ENCODE assay signal across 16 cellular contexts in genomic region chrX:65241059-65241721, GRCh38.
DNase-seq lines count a peak whose midpoint lies in the region; ATAC-seq, FAIRE-seq and TF ChIP-seq lines count a peak whose summit lies in the region.
"Had no signal": no experiment of that assay in that cellular context is flagged by ENCODE, and none has a peak within 500 bp of the region (broad histone marks: within the 10 kb centered on the region; RNA-seq: fewer than 3 reads in every experiment).

No MANE protein-coding gene starts in this region.

- H2AFZ ChIP-seq in GM23248 (no peak overlapping the region), astrocyte (ENCODE audit: low read depth, low read length) (no peak overlapping the region)

- H3K9me2 ChIP-seq in GM23248 (ENCODE audit: insufficient read depth) = no peaks in the 10 kb centered on the region

- no peak for FAIRE-seq in astrocyte (lab: Jason Lieb, UNC)
- FAIRE-seq: H54 had no signal

- H3K4me3 ChIP-seq in GM23248 (no peak overlapping the region), astrocyte (ENCODE audit: insufficient read depth, low read depth, low read length) (no peak overlapping the region), liver (ENCODE audit: low read depth in 1 of 3, low read length in 3 of 3) (no peak overlapping the region)
- H3K4me3 ChIP-seq: Peyer's patch had no signal

- H3K9me3 Mint-ChIP-seq in astrocyte (ENCODE audit: unreplicated experiment) = peaks cover 5% of the 10 kb centered on the region

- H3K4me2 ChIP-seq in GM23248 (ENCODE audit: unreplicated experiment) = no peak overlapping the region
- H3K4me2 ChIP-seq in astrocyte (ENCODE audit: low read length) = no peak overlapping the region

- H3K27ac ChIP-seq in GM23248 (no peak overlapping the region), astrocyte (ENCODE audit: low read depth, low read length) (no peak overlapping the region), liver (ENCODE audit: low read depth in 1 of 2, low read length in 2 of 2) (no peak overlapping the region)
- H3K27ac ChIP-seq: Peyer's patch had no signal

- DNase-seq in GM23248 (peak; percentile 42), astrocyte (ENCODE audit: low read depth) (no peak), stromal cell of bone marrow (ENCODE audit: low read depth) (peak; percentile 8), sciatic nerve (ENCODE audit: low spot score) (no peak), NCI-H1694 treated with DMSO at 0.1 percent for 48 hours (lab: John Stamatoyannopoulos, UW) (no peak)
- DNase-seq in stimulated activated CD4-positive, alpha-beta T cell treated with anti-CD3 and anti-CD28 coated beads, Interleukin-4, amount 100 ng/mL, for 24 hours = no peak
- DNase-seq: ACHN; BE2C; CD8-positive, alpha-beta T cell; Kasumi-1; NCI-H1930; NCI-H510A treated with DMSO at 0.1 percent for 48 hours; Peyer's patch; SHP77 had no signal

- H3K36me3 ChIP-seq in GM23248 (ENCODE audit: low read depth) = no peaks in the 10 kb centered on the region
- no peaks in the 10 kb centered on the region for H3K36me3 ChIP-seq in astrocyte (ENCODE audit: insufficient read depth, low read length)
- H3K36me3 ChIP-seq in liver (ENCODE audit: control insufficient read depth in 4 of 4, insufficient read depth in 3 of 4, low read depth in 1 of 4, low read length in 3 of 4) = no peaks in the 10 kb centered on the region
- H3K36me3 ChIP-seq: BE2C, Peyer's patch had no signal

- H3K9me3 ChIP-seq in GM23248 (ENCODE audit: low read depth) = no peaks in the 10 kb centered on the region
- no peaks in the 10 kb centered on the region for H3K9me3 ChIP-seq in astrocyte (ENCODE audit: insufficient read depth, low read depth, low read length)
- H3K9me3 ChIP-seq in liver (ENCODE audit: control insufficient read depth in 4 of 4, low read length in 3 of 4) = no peaks in the 10 kb centered on the region
- H3K9me3 ChIP-seq: BE2C had no signal

- H3K27me3 ChIP-seq in GM23248 (replicated peaks; ENCODE audit: insufficient read depth) = no peaks in the 10 kb centered on the region
- H3K27me3 ChIP-seq in astrocyte (ENCODE audit: insufficient read depth, low read length) = no peaks in the 10 kb centered on the region
- H3K27me3 ChIP-seq in liver (ENCODE audit: control insufficient read depth in 4 of 4, insufficient read depth in 4 of 4, low read length in 3 of 4) = no peaks in the 10 kb centered on the region
- H3K27me3 ChIP-seq: BE2C, Peyer's patch had no signal

- H3K9ac ChIP-seq in GM23248 (no peak overlapping the region), astrocyte (ENCODE audit: low read length) (no peak overlapping the region), liver (ENCODE audit: low read depth in 1 of 2, low read length in 2 of 2) (no peak overlapping the region)

- H4K20me1 ChIP-seq in GM23248 (ENCODE audit: insufficient read depth) (no peaks in the 10 kb centered on the region), astrocyte (ENCODE audit: insufficient read depth, low read length) (no peaks in the 10 kb centered on the region)

- H3K79me2 ChIP-seq in GM23248 (ENCODE audit: insufficient read depth) = no peaks in the 10 kb centered on the region
- H3K79me2 ChIP-seq in astrocyte (ENCODE audit: insufficient read depth, low read length) = no peaks in the 10 kb centered on the region

- no peaks in the 10 kb centered on the region for H3F3A ChIP-seq in GM23248 (ENCODE audit: insufficient read depth)

- in situ Hi-C loops in GM23248 (cut with MboI) = no loop called here

- intact Hi-C loops in sciatic nerve (cut with DNase I) = no loop called here

- H3K27me3 Mint-ChIP-seq in astrocyte (ENCODE audit: low read depth, unreplicated experiment) = no peaks in the 10 kb centered on the region

- H3K4me1 Mint-ChIP-seq in astrocyte (ENCODE audit: low read depth, unreplicated experiment) = peaks cover 4% of the 10 kb centered on the region

- WGBS in GM23248 (ENCODE audit: low coverage in 1 of 2, low lambda C conversion rate in 2 of 2, missing lambda C conversion rate in 2 of 2), 2 experiments = 31 to 57% methylated on average over 3 of the region's 4 CpGs
- 50% methylated on average over 4 of the region's 4 CpGs for WGBS in liver

- no peak overlapping the region for H3K4me3 Mint-ChIP-seq in astrocyte (ENCODE audit: unreplicated experiment)
- H3K4me3 Mint-ChIP-seq: CD8-positive, alpha-beta T cell had no signal

- TF ChIP-seq CTCF in astrocyte (IDR thresholded peaks at IDR 0.05; ENCODE audit: insufficient read depth, low read depth, low read length) (no peak), liver (IDR thresholded peaks at IDR 0.05; ENCODE audit: low read depth, low read length, missing input control) (no peak)

- no peak for TF ChIP-seq RAD21 in liver (IDR thresholded peaks at IDR 0.05)

- no peaks in the 10 kb centered on the region for H3K36me3 Mint-ChIP-seq in astrocyte (ENCODE audit: low read depth, unreplicated experiment)

- no peak for ATAC-seq in sciatic nerve
- ATAC-seq: CD8-positive, alpha-beta T cell had no signal

- H3K4me1 ChIP-seq in GM23248 (ENCODE audit: insufficient read depth) = no peaks in the 10 kb centered on the region
- H3K4me1 ChIP-seq in astrocyte (ENCODE audit: insufficient read depth, low read length) = no peaks in the 10 kb centered on the region
- H3K4me1 ChIP-seq in liver (ENCODE audit: control insufficient read depth in 4 of 4, insufficient read depth in 4 of 4, low read length in 3 of 4) = peaks cover 0 to 2% (median 0%) of the 10 kb centered on the region in 4 donors
- H3K4me1 ChIP-seq: BE2C, Peyer's patch had no signal

- H3K27ac Mint-ChIP-seq in astrocyte (ENCODE audit: unreplicated experiment) = peak overlapping the region; percentile 92
- H3K27ac Mint-ChIP-seq: CD8-positive, alpha-beta T cell had no signal

TF ChIP-seq in liver, 16 proteins besides CTCF, POLR2A, EP300 and RAD21:
- TF ChIP-seq HNF4A (conservative IDR thresholded peaks at IDR 0.05) (peak; percentile 47), YY1 (IDR thresholded peaks at IDR 0.05) (no peak), FOXA2 (IDR thresholded peaks at IDR 0.05) (no peak), HNF4G (IDR thresholded peaks at IDR 0.05) (no peak), JUND (IDR thresholded peaks at IDR 0.05) (no peak), MAX (IDR thresholded peaks at IDR 0.05) (no peak), RXRA (IDR thresholded peaks at IDR 0.05) (peak; percentile 20 to 48), GABPA (IDR thresholded peaks at IDR 0.05 in 1 of 2, conservative IDR thresholded peaks at IDR 0.05 in 1 of 2) (no peak), ATF3 (IDR thresholded peaks at IDR 0.05) (no peak), NR2F2 (IDR thresholded peaks at IDR 0.05) (no peak)

Comparison
In these comparisons a context has a peak if more than half of its experiments do, and no peak if none do; other contexts are left out.
1. DNase-seq: peak in GM23248 (single experiment) and stromal cell of bone marrow (single experiment); none in astrocyte (single experiment), stimulated activated CD4-positive, alpha-beta T cell treated with anti-CD3 and anti-CD28 coated beads, Interleukin-4, amount 100 ng/mL, for 24 hours (single experiment), sciatic nerve (single experiment) and NCI-H1694 treated with DMSO at 0.1 percent for 48 hours (single experiment).